ENCODE assay signal across 14 cellular contexts in genomic region chr14:35368583-35368982, GRCh38. TPM values are rescaled to one million over a fixed set of nuclear protein-coding genes. Genes with fewer than 3 reads are reported as not detected.
DNase-seq lines count a peak whose midpoint lies in the region; ATAC-seq and TF ChIP-seq lines count a peak whose summit lies in the region.
"Had no signal": no experiment of that assay in that cellular context is flagged by ENCODE, and none has a peak within 500 bp of the region (broad histone marks: within the 10 kb centered on the region; RNA-seq: fewer than 3 reads in every experiment).

No MANE protein-coding gene starts in this region.

- TF ChIP-seq CTCF in GM23338 (conservative IDR thresholded peaks at IDR 0.05; ENCODE audit: low read depth in 2 of 2) (no peak), spleen (IDR thresholded peaks at IDR 0.05 in 8 of 11, conservative IDR thresholded peaks at IDR 0.05 in 3 of 11) (no peak), esophagus muscularis mucosa (IDR thresholded peaks at IDR 0.05) (no peak)

- DNase-seq in GM23338 (ENCODE audit: low spot score) (no peak), spleen (no peak), NCI-H1694 treated with DMSO at 0.1 percent for 48 hours (lab: John Stamatoyannopoulos, UW) (no peak), GM03348 (ENCODE audit: low spot score) (no peak), OCI-M2 (lab: John Stamatoyannopoulos, UW; ENCODE audit: unreplicated experiment) (no peak), esophagus muscularis mucosa (ENCODE audit: extremely low spot score) (no peak)
- DNase-seq: erythroblast, NCI-H1436, SIG-M5, testis had no signal

- H3K36me3 Mint-ChIP-seq in GM23338 (ENCODE audit: low read depth): no peaks in the 10 kb centered on the region; the same call in 2 of the 3 replicates
- peaks cover 4% of the 10 kb centered on the region for H3K36me3 Mint-ChIP-seq in activated naive CD8-positive, alpha-beta T cell

- H3K9me3 Mint-ChIP-seq in GM23338: no peaks in the 10 kb centered on the region
- H3K9me3 Mint-ChIP-seq in activated naive CD8-positive, alpha-beta T cell (ENCODE audit: low read depth): no peaks in the 10 kb centered on the region
- H3K9me3 Mint-ChIP-seq: central memory CD8-positive, alpha-beta T cell had no signal

- ATAC-seq in GM23338: peak; percentile 15

- H3K27ac ChIP-seq in GM23338 (ENCODE audit: low read depth) (no peak overlapping the region), mesodermal cell (ENCODE audit: low read depth, low read length, severe bottlenecking) (peak overlapping the region; percentile 29), spleen (peak overlapping the region in 5 of 8 donors; percentile 34 to 89 (median 77)), esophagus muscularis mucosa (replicated peaks in 1 of 4) (peak overlapping the region in 2 of 4 donors; percentile 21 to 28)
- H3K27ac ChIP-seq: testis had no signal

- 73 to 78% methylated on average over 3 to 9 of the region's 10 CpGs for WGBS in mesodermal cell (ENCODE audit: insufficient coverage in 2 of 2), 2 experiments
- 57 to 69% (median 62%) methylated on average over 10 of the region's 10 CpGs for WGBS in spleen, 5 donors
- 39% methylated on average over 10 of the region's 10 CpGs for WGBS in esophagus muscularis mucosa

- no peak overlapping the region for H3K4me3 Mint-ChIP-seq in GM23338
- peak overlapping the region; percentile 61 for H3K4me3 Mint-ChIP-seq in activated naive CD8-positive, alpha-beta T cell

- no peaks in the 10 kb centered on the region for H3K79me2 ChIP-seq in GM23338 (replicated peaks; ENCODE audit: insufficient read depth)

- H2AFZ ChIP-seq in GM23338: peak overlapping the region; percentile 94

- H3F3A ChIP-seq in GM23338 (replicated peaks; ENCODE audit: low read depth): no peaks in the 10 kb centered on the region

- intact Hi-C loops in spleen (cut with DNase I; ENCODE audit: low total_unique reads): no loop called here
- intact Hi-C loops in esophagus muscularis mucosa (cut with DNase I): no loop called here

- TF ChIP-seq POLR2A in spleen (IDR thresholded peaks at IDR 0.05): no peak
- no peak for TF ChIP-seq POLR2A in esophagus muscularis mucosa (IDR thresholded peaks at IDR 0.05; ENCODE audit: low read depth)

- peaks cover 9% of the 10 kb centered on the region for H3K9me3 ChIP-seq in mesodermal cell (ENCODE audit: control insufficient read depth, low read length)
- peaks cover 0 to 11% (median 5%) of the 10 kb centered on the region in 8 donors for H3K9me3 ChIP-seq in spleen
- H3K9me3 ChIP-seq in esophagus muscularis mucosa: peaks cover 0 to 12% (median 2%) of the 10 kb centered on the region in 4 donors
- H3K9me3 ChIP-seq: testis had no signal

- H4K20me1 ChIP-seq in GM23338 (replicated peaks; ENCODE audit: insufficient read depth): no peaks in the 10 kb centered on the region

- TF ChIP-seq EP300 in esophagus muscularis mucosa (IDR thresholded peaks at IDR 0.05): no peak

- no peak overlapping the region for H3K27ac Mint-ChIP-seq in GM23338
- peak overlapping the region; percentile 98 for H3K27ac Mint-ChIP-seq in activated naive CD8-positive, alpha-beta T cell

- no peak overlapping the region for H3K4me3 ChIP-seq in GM23338
- H3K4me3 ChIP-seq in mesodermal cell (ENCODE audit: extremely low read depth, insufficient read depth, low read length, poor library complexity, severe bottlenecking): no peak overlapping the region
- no peak overlapping the region for H3K4me3 ChIP-seq in spleen
- H3K4me3 ChIP-seq in esophagus muscularis mucosa: peak overlapping the region in 2 of 4 donors; percentile 17 to 18
- H3K4me3 ChIP-seq: testis had no signal

- no peaks in the 10 kb centered on the region for H3K9me2 ChIP-seq in GM23338 (ENCODE audit: insufficient read depth)

- H3K4me2 ChIP-seq in GM23338: no peak overlapping the region; the same call in 1 of the 2 replicates

- H3K36me3 ChIP-seq in GM23338 (ENCODE audit: insufficient read depth) (no peaks in the 10 kb centered on the region), mesodermal cell (ENCODE audit: control insufficient read depth, insufficient read depth, low read length) (no peaks in the 10 kb centered on the region), spleen (no peaks in the 10 kb centered on the region), esophagus muscularis mucosa (no peaks in the 10 kb centered on the region)

- no peaks in the 10 kb centered on the region for H3K27me3 ChIP-seq in GM23338 (ENCODE audit: insufficient read depth)
- no peaks in the 10 kb centered on the region for H3K27me3 ChIP-seq in spleen (replicated peaks in 1 of 7)
- no peaks in the 10 kb centered on the region for H3K27me3 ChIP-seq in esophagus muscularis mucosa
- H3K27me3 ChIP-seq: testis had no signal

- H3K27me3 Mint-ChIP-seq in GM23338 (ENCODE audit: insufficient read depth, low read depth, poor library complexity): peaks cover 6% of the 10 kb centered on the region
- H3K27me3 Mint-ChIP-seq in activated naive CD8-positive, alpha-beta T cell: no peaks in the 10 kb centered on the region
- H3K27me3 Mint-ChIP-seq: central memory CD8-positive, alpha-beta T cell; IgD-negative memory B cell had no signal

- peaks cover 10% of the 10 kb centered on the region for H3K4me1 ChIP-seq in GM23338 (ENCODE audit: insufficient read depth)
- H3K4me1 ChIP-seq in mesodermal cell (ENCODE audit: control insufficient read depth, insufficient read depth, low read length, poor library complexity, severe bottlenecking): peaks cover 41% of the 10 kb centered on the region
- peaks cover 9 to 71% (median 47%) of the 10 kb centered on the region in 6 donors for H3K4me1 ChIP-seq in spleen
- peaks cover 28 to 60% (median 47%) of the 10 kb centered on the region in 4 donors for H3K4me1 ChIP-seq in esophagus muscularis mucosa
- H3K4me1 ChIP-seq: testis had no signal

- peaks cover 24% of the 10 kb centered on the region for H3K4me1 Mint-ChIP-seq in GM23338
- peaks cover 51% of the 10 kb centered on the region for H3K4me1 Mint-ChIP-seq in activated naive CD8-positive, alpha-beta T cell (ENCODE audit: low read depth)

TF ChIP-seq in GM23338, 12 proteins besides CTCF, POLR2A, EP300 and RAD21:
- TF ChIP-seq ZNF114 (CRISPR knock-in tag; IDR thresholded peaks at IDR 0.05) (no peak), JUNB (IDR thresholded peaks at IDR 0.05; ENCODE audit: unreplicated experiment) (no peak), STAT1 (IDR thresholded peaks at IDR 0.05; ENCODE audit: unreplicated experiment) (no peak), EZH2phosphoT487 (IDR thresholded peaks at IDR 0.05; ENCODE audit: unreplicated experiment) (no peak)
- TF ChIP-seq, protein P1, sequence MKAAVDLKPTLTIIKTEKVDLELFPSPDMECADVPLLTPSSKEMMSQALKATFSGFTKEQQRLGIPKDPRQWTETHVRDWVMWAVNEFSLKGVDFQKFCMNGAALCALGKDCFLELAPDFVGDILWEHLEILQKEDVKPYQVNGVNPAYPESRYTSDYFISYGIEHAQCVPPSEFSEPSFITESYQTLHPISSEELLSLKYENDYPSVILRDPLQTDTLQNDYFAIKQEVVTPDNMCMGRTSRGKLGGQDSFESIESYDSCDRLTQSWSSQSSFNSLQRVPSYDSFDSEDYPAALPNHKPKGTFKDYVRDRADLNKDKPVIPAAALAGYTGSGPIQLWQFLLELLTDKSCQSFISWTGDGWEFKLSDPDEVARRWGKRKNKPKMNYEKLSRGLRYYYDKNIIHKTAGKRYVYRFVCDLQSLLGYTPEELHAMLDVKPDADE (IDR thresholded peaks at IDR 0.05): no peak
- TF ChIP-seq, protein P2, sequence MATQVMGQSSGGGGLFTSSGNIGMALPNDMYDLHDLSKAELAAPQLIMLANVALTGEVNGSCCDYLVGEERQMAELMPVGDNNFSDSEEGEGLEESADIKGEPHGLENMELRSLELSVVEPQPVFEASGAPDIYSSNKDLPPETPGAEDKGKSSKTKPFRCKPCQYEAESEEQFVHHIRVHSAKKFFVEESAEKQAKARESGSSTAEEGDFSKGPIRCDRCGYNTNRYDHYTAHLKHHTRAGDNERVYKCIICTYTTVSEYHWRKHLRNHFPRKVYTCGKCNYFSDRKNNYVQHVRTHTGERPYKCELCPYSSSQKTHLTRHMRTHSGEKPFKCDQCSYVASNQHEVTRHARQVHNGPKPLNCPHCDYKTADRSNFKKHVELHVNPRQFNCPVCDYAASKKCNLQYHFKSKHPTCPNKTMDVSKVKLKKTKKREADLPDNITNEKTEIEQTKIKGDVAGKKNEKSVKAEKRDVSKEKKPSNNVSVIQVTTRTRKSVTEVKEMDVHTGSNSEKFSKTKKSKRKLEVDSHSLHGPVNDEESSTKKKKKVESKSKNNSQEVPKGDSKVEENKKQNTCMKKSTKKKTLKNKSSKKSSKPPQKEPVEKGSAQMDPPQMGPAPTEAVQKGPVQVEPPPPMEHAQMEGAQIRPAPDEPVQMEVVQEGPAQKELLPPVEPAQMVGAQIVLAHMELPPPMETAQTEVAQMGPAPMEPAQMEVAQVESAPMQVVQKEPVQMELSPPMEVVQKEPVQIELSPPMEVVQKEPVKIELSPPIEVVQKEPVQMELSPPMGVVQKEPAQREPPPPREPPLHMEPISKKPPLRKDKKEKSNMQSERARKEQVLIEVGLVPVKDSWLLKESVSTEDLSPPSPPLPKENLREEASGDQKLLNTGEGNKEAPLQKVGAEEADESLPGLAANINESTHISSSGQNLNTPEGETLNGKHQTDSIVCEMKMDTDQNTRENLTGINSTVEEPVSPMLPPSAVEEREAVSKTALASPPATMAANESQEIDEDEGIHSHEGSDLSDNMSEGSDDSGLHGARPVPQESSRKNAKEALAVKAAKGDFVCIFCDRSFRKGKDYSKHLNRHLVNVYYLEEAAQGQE (IDR thresholded peaks at IDR 0.05; ENCODE audit: unreplicated experiment): no peak

RNA-seq across cellular contexts. Expression of gene NFKBIA, which starts 36.0 kb away (rescaled TPM):
- total RNA-seq in GM23338 (2014; rRNA removed; shearing (Covaris generic)): 25.7 and 41.3 TPM in 2 replicates
- polyA plus RNA-seq in GM23338 (2016; fragmentation: Nextera tagmentation; extraction: Ambion mirVana) (33.4 and 33.7 TPM in 2 replicates), spleen (100 to 1,000 TPM; 107 to 225 (median 149) TPM)
- polyA plus RNA-seq in mesodermal cell (2013, experiment 1 of 2): 51.8 TPM
- polyA plus RNA-seq in mesodermal cell (2013, experiment 2 of 2): 46.6 TPM
- total RNA-seq in spleen (100 to 1,000 TPM; 250 to 482 (median 319) TPM), esophagus muscularis mucosa (100 to 1,000 TPM; 387 to 416 (median 398) TPM)
